Comparison of ENCODE assay signal across 15 cellular contexts in the genomic region with DNA sequence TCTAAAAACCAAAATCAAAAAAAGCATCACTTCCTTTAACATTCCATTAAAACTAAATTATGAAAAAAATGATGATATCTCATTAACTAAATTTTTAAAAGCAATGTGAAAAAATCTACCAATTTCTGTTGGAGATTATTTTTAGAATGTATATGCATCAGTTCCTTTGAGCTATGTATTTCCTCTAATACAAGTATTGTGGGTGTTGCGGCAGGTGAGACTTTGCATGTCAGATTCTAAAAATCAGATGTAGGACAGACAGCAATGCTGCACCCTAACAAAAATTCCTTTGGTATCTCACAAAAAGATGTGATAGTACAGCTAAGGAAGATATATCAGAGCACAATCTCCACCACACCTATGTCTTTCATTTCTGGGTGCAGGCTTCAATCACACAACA. TPM values are rescaled to one million over a fixed set of nuclear protein-coding genes. Genes with fewer than 3 reads are reported as not detected.
DNase-seq lines count a peak whose midpoint lies in the region; ATAC-seq, FAIRE-seq and TF ChIP-seq lines count a peak whose summit lies in the region.
"Had no signal": no experiment of that assay in that cellular context is flagged by ENCODE, and none has a peak within 500 bp of the region (broad histone marks: within the 10 kb centered on the region; RNA-seq: fewer than 3 reads in every experiment).

No MANE protein-coding gene starts in this region.

- H3K36me3 ChIP-seq in tibial artery (no peaks in the 10 kb centered on the region), body of pancreas (replicated peaks in 1 of 2; ENCODE audit: insufficient read depth in 1 of 2, low read depth in 2 of 2) (no peaks in the 10 kb centered on the region)
- H3K36me3 ChIP-seq: brain microvascular endothelial cell had no signal

- H3K27ac Mint-ChIP-seq in memory B cell = no peak overlapping the region

- H3K36me3 Mint-ChIP-seq in memory B cell = peaks cover 2% of the 10 kb centered on the region

- intact Hi-C loops in tibial artery (cut with DNase I; ENCODE audit: low total_unique reads) = no loop called here
- intact Hi-C loops in body of pancreas (cut with DNase I) = no loop called here

- no peak overlapping the region for H3K27ac ChIP-seq in tibial artery
- H3K27ac ChIP-seq in body of pancreas = no peak overlapping the region
- H3K27ac ChIP-seq: brain microvascular endothelial cell, parathyroid adenoma had no signal

- DNase-seq in GM18507 (ENCODE audit: extremely low spot score, insufficient read length, low read depth) (no peak), memory B cell (ENCODE audit: low spot score in 2 of 2) (no peak), midbrain (lab: John Stamatoyannopoulos, UW) (no peak), tibial artery (no peak), body of pancreas (no peak), CD1c-positive myeloid dendritic cell (ENCODE audit: extremely low spot score) (no peak)
- DNase-seq: activated gamma-delta T cell; brain microvascular endothelial cell; NCI-H1694 treated with DMSO at 0.1 percent for 48 hours; NK-92 treated with Interleukin-12 subunit alpha and Interleukin-12 subunit beta, amount 100 ng/mL, for 24 hours had no signal

- H3K4me3 ChIP-seq in tibial artery (no peak overlapping the region), body of pancreas (no peak overlapping the region)

- no peak for TF ChIP-seq POLR2A in body of pancreas (IDR thresholded peaks at IDR 0.05)

- H3K27me3 Mint-ChIP-seq in memory B cell = no peaks in the 10 kb centered on the region

- no peak for TF ChIP-seq CTCF in tibial artery (IDR thresholded peaks at IDR 0.05)
- no peak for TF ChIP-seq CTCF in body of pancreas (IDR thresholded peaks at IDR 0.05)

- no peaks in the 10 kb centered on the region for H3K9me3 ChIP-seq in tibial artery
- no peaks in the 10 kb centered on the region for H3K9me3 ChIP-seq in body of pancreas

- WGBS in body of pancreas, 2 donors = 94% methylated on average over 1 of the region's 1 CpG

- H3K27me3 ChIP-seq in tibial artery = no peaks in the 10 kb centered on the region
- H3K27me3 ChIP-seq in body of pancreas = no peaks in the 10 kb centered on the region
- H3K27me3 ChIP-seq: brain microvascular endothelial cell had no signal

- peak; percentile 43 for ATAC-seq in GM21526 (IDR thresholded peaks at IDR 0.05; ENCODE audit: low FRiP score, unreplicated experiment)
- peak; percentile 44 for ATAC-seq in HG03196 (IDR thresholded peaks at IDR 0.05; ENCODE audit: unreplicated experiment)
- peak; percentile 65 for ATAC-seq in memory B cell (ENCODE audit: low read depth)
- no peak for ATAC-seq in body of pancreas
- ATAC-seq: HCT116, HepG2 had no signal

- H3K4me1 Mint-ChIP-seq in memory B cell = peaks cover 42% of the 10 kb centered on the region

- no peaks in the 10 kb centered on the region for H3K9me3 Mint-ChIP-seq in memory B cell

- H3K4me1 ChIP-seq in tibial artery (peaks cover 0 to 19% (median 12%) of the 10 kb centered on the region in 4 donors), body of pancreas (peaks cover 44% of the 10 kb centered on the region)

- peak overlapping the region; percentile 55 for H3K4me3 Mint-ChIP-seq in memory B cell

- peak; percentile 74 for FAIRE-seq in GM18507 (lab: Jason Lieb, UNC)
- FAIRE-seq: HepG2 had no signal

RNA-seq across cellular contexts. Expression of a gene that starts 6.8 kb away (rescaled TPM):
- 10 to 100 TPM; 26.4 to 29.1 TPM for total RNA-seq in body of pancreas

RNA-seq across cellular contexts. Expression of a gene that starts 51.7 kb away (rescaled TPM):
- total RNA-seq in body of pancreas = 10 to 100 TPM; 30.7 to 34.2 TPM
